Comparison of ENCODE assay signal across 7 cellular contexts in genomic region chr14:81955123-81955522, GRCh38.
"Had no signal": no experiment of that assay in that cellular context is flagged by ENCODE, and none has a peak within 500 bp of the region (broad histone marks: within the 10 kb centered on the region; RNA-seq: fewer than 3 reads in every experiment).

No MANE protein-coding gene starts in this region.

- H3K9ac ChIP-seq: GM23248 had no signal

- H3K4me3 ChIP-seq: GM23248 had no signal

- DNase-seq: GM23248, GOT3, H9, HCEC 1CT, KG1 had no signal

- FAIRE-seq: H54 had no signal

- H2AFZ ChIP-seq: GM23248 had no signal

- H3K27ac ChIP-seq: GM23248, HL-60 had no signal
